In the genomic region with DNA sequence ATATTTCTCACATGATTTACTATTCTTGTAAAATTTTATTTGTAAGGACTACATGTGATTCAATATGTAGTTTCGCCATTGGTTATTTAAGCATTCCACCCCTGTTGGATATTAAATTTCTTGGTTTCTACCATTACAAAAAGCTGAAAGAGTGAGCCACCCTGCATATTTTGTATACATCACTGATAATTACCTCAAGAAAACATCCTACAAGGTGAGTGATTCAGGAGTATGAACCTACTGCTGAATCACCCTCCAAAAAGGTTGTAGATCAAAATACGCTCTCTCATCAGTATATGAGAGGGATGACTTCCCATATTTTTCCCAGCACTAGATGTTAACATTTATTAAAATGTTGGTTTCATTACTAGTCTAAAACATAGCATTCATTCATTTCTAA, we compare ENCODE assay signal across 9 cellular contexts.
"Had no signal": no experiment of that assay in that cellular context is flagged by ENCODE, and none has a peak within 500 bp of the region (broad histone marks: within the 10 kb centered on the region; RNA-seq: fewer than 3 reads in every experiment).

No MANE protein-coding gene starts in this region.

- ATAC-seq: K562 had no signal

- DNase-seq: H9, HCEC 1CT, IMR-90, KG1 had no signal

- H2AFZ ChIP-seq: GM23338 had no signal

- H3K4me3 ChIP-seq: GM23338, K562 had no signal

- H3K4me2 ChIP-seq: GM23338 had no signal

- FAIRE-seq: H1, H54, HTR-8/SVneo, K562 had no signal
